27 cellular contexts compared by ENCODE assay signal in genomic region chr9:17059465-17059864, GRCh38.
"Had no signal": no experiment of that assay in that cellular context is flagged by ENCODE, and none has a peak within 500 bp of the region (broad histone marks: within the 10 kb centered on the region; RNA-seq: fewer than 3 reads in every experiment).

No MANE protein-coding gene starts in this region.

- H3K27me3 ChIP-seq: stomach, suprapubic skin, testis, thyroid gland, tibial artery, tibial nerve, transverse colon, upper lobe of left lung, upper lobe of right lung, uterus, vagina had no signal

- H3K4me3 ChIP-seq: stomach, suprapubic skin, testis, thoracic aorta, thyroid gland, tibial artery, tibial nerve, transverse colon, upper lobe of left lung, upper lobe of right lung, uterus, vagina had no signal

- ATAC-seq: stimulated activated effector memory CD8-positive, alpha-beta T cell treated with anti-CD3 and anti-CD28 coated beads, Interleukin-12 subunit alpha, Interleukin-12 subunit beta, amount 100 ng/mL, for 72 hours; stimulated activated memory B cell treated with anti-CD40 and anti-IgM and Interleukin-4, amounts not matched to agents 10 μg/mL and 1 μg/mL and 100 μg/mL, for 72 hours; stimulated activated naive B cell treated with anti-CD40 and anti-IgM and Interleukin-4, amounts not matched to agents 10 μg/mL and 1 μg/mL and 100 μg/mL, for 72 hours; stimulated activated naive CD8-positive, alpha-beta T cell treated with anti-CD3 and anti-CD28 coated beads, Interleukin-15, amount 100 ng/mL, for 72 hours; stimulated activated naive CD8-positive, alpha-beta T cell treated with anti-CD3 and anti-CD28 coated beads, Interleukin-15, Interleukin-2, amounts not matched to agents 100 U/mL and 50 U/mL, for 24 hours; upper lobe of right lung had no signal

- H3K9me3 ChIP-seq: stomach, suprapubic skin, testis, thoracic aorta, thyroid gland, tibial artery, tibial nerve, transverse colon, upper lobe of left lung, upper lobe of right lung, uterus, vagina had no signal

- H3K27ac ChIP-seq: stomach, suprapubic skin, testis, thoracic aorta, thyroid gland, tibial artery, tibial nerve, transverse colon, upper lobe of left lung, upper lobe of right lung, uterus, vagina had no signal

- DNase-seq: stimulated activated CD4-positive, alpha-beta T cell treated with anti-CD3 and anti-CD28 coated beads, Interleukin-2, amount 100 ng/mL, for 48 hours; stimulated activated CD4-positive, alpha-beta T cell treated with anti-CD3 and anti-CD28 coated beads, Interleukin-4, amount 100 ng/mL, for 1 hour; stimulated activated CD4-positive, alpha-beta T cell treated with anti-CD3 and anti-CD28 coated beads, Interleukin-4, amount 100 ng/mL, for 24 hours; stimulated activated CD4-positive, alpha-beta T cell treated with anti-CD3 and anti-CD28 coated beads, Interleukin-4, amount 100 ng/mL, for 4 hours; stimulated activated CD8-positive, alpha-beta memory T cell treated with anti-CD3 and anti-CD28 coated beads, Interleukin-4, amount 100 ng/mL, for 48 hours; stimulated activated naive B cell treated with anti-CD40 and anti-IgM and Interleukin-4, amounts not matched to agents 10 μg/mL and 1 μg/mL and 100 μg/mL, for 72 hours; stimulated activated naive CD4-positive, alpha-beta T cell; stimulated activated naive CD4-positive, alpha-beta T cell treated with Interleukin-2 at 50 U/mL for 16 hours; stimulated activated naive CD8-positive, alpha-beta T cell treated with anti-CD3 and anti-CD28 coated beads, Interleukin-15, amount 100 ng/mL, for 72 hours; stimulated activated naive CD8-positive, alpha-beta T cell treated with anti-CD3 and anti-CD28 coated beads, Interleukin-15, Interleukin-2, amounts not matched to agents 100 U/mL and 50 U/mL, for 24 hours; stomach; substantia nigra; testis; thyroid gland; tibial artery; transverse colon; trophoblast cell; upper lobe of left lung; upper lobe of right lung; uterus had no signal

- H3K36me3 ChIP-seq: stomach, suprapubic skin, thoracic aorta, thyroid gland, tibial artery, tibial nerve, transverse colon, upper lobe of left lung, upper lobe of right lung, uterus, vagina had no signal

- FAIRE-seq: urothelium cell line had no signal

- H3K4me1 ChIP-seq: stomach, suprapubic skin, testis, thyroid gland, tibial artery, tibial nerve, transverse colon, upper lobe of left lung, upper lobe of right lung, uterus, vagina had no signal
